Comparison of ENCODE assay signal across 22 cellular contexts in the genomic region with DNA sequence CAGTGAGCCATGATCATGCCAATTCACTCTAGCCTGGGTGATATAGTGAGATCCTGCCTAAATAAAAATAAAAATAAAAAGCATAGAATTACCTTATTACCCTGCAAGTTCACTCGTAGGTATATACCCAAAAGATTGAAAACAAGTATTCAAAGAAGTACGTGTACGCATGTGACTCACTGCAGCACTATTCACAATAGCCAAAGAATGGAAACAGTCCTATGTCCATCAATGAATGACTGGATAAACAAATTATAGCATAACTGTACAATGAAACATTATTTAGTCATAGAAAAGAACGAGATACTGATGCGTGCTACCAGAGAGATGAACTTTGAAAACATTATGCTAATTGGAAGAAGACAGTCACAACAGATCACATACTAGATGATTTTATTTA.
DNase-seq lines count a peak whose midpoint lies in the region; FAIRE-seq and TF ChIP-seq lines count a peak whose summit lies in the region.
"Had no signal": no experiment of that assay in that cellular context is flagged by ENCODE, and none has a peak within 500 bp of the region (broad histone marks: within the 10 kb centered on the region; RNA-seq: fewer than 3 reads in every experiment).

No MANE protein-coding gene starts in this region.

- TF ChIP-seq CTCF in bronchial epithelial cell (IDR thresholded peaks at IDR 0.05; ENCODE audit: insufficient read depth, low read length, severe bottlenecking) (no peak), GM10266 (IDR thresholded peaks at IDR 0.05; ENCODE audit: control insufficient read depth, insufficient read depth, low read depth, missing control alignments) (no peak)

- DNase-seq in AG08395 (ENCODE audit: low spot score) (peak; percentile 5), HT1080 (ENCODE audit: low read depth) (peak; percentile 18), bronchial epithelial cell (ENCODE audit: low read depth) (peak; percentile 68), kidney tubule cell (ENCODE audit: low spot score) (peak; percentile 50), OCI-M1 (lab: John Stamatoyannopoulos, UW) (no peak), GM10266 (ENCODE audit: extremely low spot score) (no peak), midbrain (lab: John Stamatoyannopoulos, UW) (no peak), T-helper 2 cell (no peak)
- DNase-seq: ACHN; activated gamma-delta T cell; amygdala; CD4-positive, alpha-beta memory T cell; DMS79; effector memory CD8-positive, alpha-beta T cell; foreskin melanocyte; hypothalamus; natural killer cell; NCI-H1417 treated with DMSO at 0.1 percent for 48 hours; NCI-H748 treated with DMSO at 0.1 percent for 48 hours; stimulated activated CD4-positive, alpha-beta T cell treated with anti-CD3 and anti-CD28 coated beads, Interleukin-4, amount 100 ng/mL, for 24 hours; WERI-Rb-1 had no signal

- FAIRE-seq in bronchial epithelial cell (lab: Jason Lieb, UNC), result no peak
- FAIRE-seq: urothelium cell line had no signal

- no peaks in the 10 kb centered on the region for H3K36me3 ChIP-seq in bronchial epithelial cell (ENCODE audit: control insufficient read depth, insufficient read depth, low read length)
- H3K36me3 ChIP-seq: WERI-Rb-1 had no signal

- no peak overlapping the region for H3K4me3 ChIP-seq in bronchial epithelial cell (ENCODE audit: low read depth, low read length)

- H3K27me3 ChIP-seq in bronchial epithelial cell (ENCODE audit: control insufficient read depth, insufficient read depth, low read length), result no peaks in the 10 kb centered on the region

Comparison
In these comparisons a context has a peak if more than half of its experiments do, and no peak if none do; other contexts are left out.
1. DNase-seq: peak in AG08395 (single experiment), HT1080 (single experiment), bronchial epithelial cell (single experiment) and kidney tubule cell (single experiment); none in OCI-M1 (single experiment), GM10266 (single experiment), midbrain (single experiment) and T-helper 2 cell (0 of 5).